ENCODE assay signal across 1 cellular context in genomic region chr5:76192837-76193236, GRCh38.
TF ChIP-seq lines count a peak whose summit lies in the region.

No MANE protein-coding gene starts in this region.

TF ChIP-seq in GM23338, 12 proteins besides CTCF, POLR2A, EP300 and RAD21 (continued from another document):
- TF ChIP-seq ETS1 (IDR thresholded peaks at IDR 0.05) = no peak
TF ChIP-seq in GM23338: peak in this region for 0.
